ENCODE assay signal across 2 cellular contexts in genomic region chr10:102309236-102309635, GRCh38.
TF ChIP-seq lines count a peak whose summit lies in the region.

No MANE protein-coding gene starts in this region.

TF ChIP-seq in SK-N-SH, 30 proteins besides CTCF, POLR2A, EP300 and RAD21 (continued from another document):
- no peak for TF ChIP-seq REST (IDR thresholded peaks at IDR 0.05; ENCODE audit: low read depth, low read length)
- TF ChIP-seq MAX (IDR thresholded peaks at IDR 0.05; ENCODE audit: low read depth) = no peak
- no peak for TF ChIP-seq TCF12 (IDR thresholded peaks at IDR 0.05)
- no peak for TF ChIP-seq FOXM1 (IDR thresholded peaks at IDR 0.05; ENCODE audit: low read depth)
- no peak for TF ChIP-seq NRF1 (IDR thresholded peaks at IDR 0.05; ENCODE audit: low read depth, low read length)

TF ChIP-seq in WTC11, 78 proteins besides CTCF, POLR2A, EP300 and RAD21 (continued from another document):
- no peak for TF ChIP-seq FOXP4 (CRISPR knock-in tag; IDR thresholded peaks at IDR 0.05)
- no peak for TF ChIP-seq ATF3 (CRISPR knock-in tag; conservative IDR thresholded peaks at IDR 0.05)
- no peak for TF ChIP-seq MXD4 (CRISPR knock-in tag; IDR thresholded peaks at IDR 0.05; ENCODE audit: borderline replicate concordance)
- no peak for TF ChIP-seq ARID4B (CRISPR knock-in tag; IDR thresholded peaks at IDR 0.05; ENCODE audit: borderline replicate concordance)
- TF ChIP-seq SMAD3 (CRISPR knock-in tag; IDR thresholded peaks at IDR 0.05; ENCODE audit: borderline replicate concordance) = no peak
- no peak for TF ChIP-seq E2F4 (CRISPR knock-in tag; IDR thresholded peaks at IDR 0.05; ENCODE audit: borderline replicate concordance, low read depth)
TF ChIP-seq in WTC11: peak in this region for 0.
